Comparison of ENCODE assay signal across 8 cellular contexts in the genomic region with DNA sequence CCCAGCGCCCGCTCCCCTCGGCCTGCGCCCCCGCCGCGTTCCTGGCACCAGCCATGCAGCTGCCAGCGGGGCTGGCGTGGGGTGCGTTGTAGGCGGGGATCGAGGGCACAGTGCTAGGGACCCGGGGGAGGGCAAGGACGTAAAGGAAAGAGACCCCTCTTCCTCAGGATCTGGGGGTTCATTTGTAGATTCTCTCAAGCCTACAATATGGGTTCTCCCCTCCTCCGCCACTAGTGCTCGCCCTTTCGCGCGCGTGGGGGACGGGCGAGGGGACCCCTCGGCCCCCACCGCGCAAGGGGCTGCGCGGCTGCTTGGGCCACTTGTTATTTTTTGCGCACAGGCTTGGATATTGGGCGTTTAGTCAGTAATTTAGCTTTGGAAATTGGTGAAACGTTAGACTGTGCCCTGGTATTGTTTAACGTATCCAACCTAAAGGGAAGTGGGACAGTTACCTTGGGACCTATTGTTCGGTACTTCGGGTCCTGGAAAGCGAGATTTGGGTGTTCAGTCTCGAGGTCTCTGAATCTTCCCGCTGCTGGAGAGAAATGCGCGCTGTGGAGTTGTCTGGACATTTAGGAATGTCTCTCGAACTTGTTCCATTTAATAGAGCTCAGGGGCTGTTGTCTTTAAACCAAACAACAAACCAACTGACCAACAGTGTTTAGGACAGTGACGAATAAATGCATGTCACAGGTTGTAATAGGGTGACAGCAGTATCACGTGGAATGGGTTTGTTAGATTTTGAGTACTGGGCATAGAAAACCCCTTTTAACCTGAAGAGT. TPM values are rescaled to one million over a fixed set of nuclear protein-coding genes. Genes with fewer than 3 reads are reported as not detected.
A peak's percentile ranks its signal among the peaks of the same experiment; 100 is the strongest.
DNase-seq lines count a peak whose midpoint lies in the region; ATAC-seq and TF ChIP-seq lines count a peak whose summit lies in the region.

No MANE protein-coding gene starts in this region.

- H3K9me3 Mint-ChIP-seq in endodermal cell: no peaks in the 10 kb centered on the region

- peak overlapping the region; percentile 55 for H3K9ac ChIP-seq in endodermal cell (ENCODE audit: extremely low read depth, low read length, poor library complexity, severe bottlenecking)

- peaks cover 22% of the 10 kb centered on the region for H3K27me3 Mint-ChIP-seq in endodermal cell (ENCODE audit: insufficient read depth)

- H3K27me3 ChIP-seq in BJ (ENCODE audit: control insufficient read depth, insufficient read depth, low read length) (no peaks in the 10 kb centered on the region), endodermal cell (ENCODE audit: control insufficient read depth, insufficient read depth, low read length, poor library complexity, severe bottlenecking) (peaks cover 16% of the 10 kb centered on the region), muscle layer of duodenum (ENCODE audit: low read depth, low read length) (no peaks in the 10 kb centered on the region)

- H3K36me3 ChIP-seq in BJ (ENCODE audit: control insufficient read depth, insufficient read depth, low read length): no peaks in the 10 kb centered on the region
- H3K36me3 ChIP-seq in OCI-LY7 (ENCODE audit: insufficient read depth, low read length): no peaks in the 10 kb centered on the region
- H3K36me3 ChIP-seq in endodermal cell (ENCODE audit: control insufficient read depth, insufficient read depth, low read length): no peaks in the 10 kb centered on the region
- H3K36me3 ChIP-seq in muscle layer of duodenum (ENCODE audit: control insufficient read depth in 1 of 2, insufficient read depth in 2 of 2, low read length in 2 of 2): no peaks in the 10 kb centered on the region

- H4K20me1 ChIP-seq in OCI-LY7 (ENCODE audit: insufficient read depth, low read length): no peaks in the 10 kb centered on the region

- ATAC-seq in GM18517 (IDR thresholded peaks at IDR 0.05; ENCODE audit: unreplicated experiment): peak; percentile 27
- ATAC-seq in HG02970 (IDR thresholded peaks at IDR 0.05; ENCODE audit: low FRiP score, unreplicated experiment): peak; percentile 30

- H3K4me1 Mint-ChIP-seq in endodermal cell: peaks cover 24% of the 10 kb centered on the region

- intact Hi-C loops in OCI-LY7 (cut with micrococcal nuclease; ENCODE audit: unreplicated experiment): loop anchor here (5.0 to 10.0 kb wide), 3 partner anchors 110 to 435 kb away; no protein-coding TSS in a partner anchor

- no peaks in the 10 kb centered on the region for H3K9me2 ChIP-seq in OCI-LY7 (ENCODE audit: insufficient read depth, low read length)

- no peaks in the 10 kb centered on the region for H3K9me3 ChIP-seq in OCI-LY7 (ENCODE audit: low read length)
- H3K9me3 ChIP-seq in endodermal cell (ENCODE audit: control insufficient read depth, low read length): no peaks in the 10 kb centered on the region
- H3K9me3 ChIP-seq in muscle layer of duodenum (ENCODE audit: control insufficient read depth in 1 of 2, low read length in 2 of 2): no peaks in the 10 kb centered on the region

- H3K4me3 Mint-ChIP-seq in endodermal cell: peak overlapping the region; percentile 78

- no peaks in the 10 kb centered on the region for H3K79me2 ChIP-seq in OCI-LY7 (ENCODE audit: insufficient read depth, low read depth, low read length)

- WGBS in endodermal cell (ENCODE audit: insufficient coverage in 1 of 2, insufficient read length in 1 of 2), 2 experiments: 1 to 9% methylated on average over 6 to 41 of the region's 41 CpGs

- POLR2A ChIA-PET in BJ (lab: Charles Lee) (no interaction called here), OCI-LY7 (lab: Charles Lee) (interaction anchor here (0.7 to 1.2 kb wide), 3 partner anchors 11 to 20 kb away, joined by 3 to 4 read pairs (median 3); no protein-coding TSS in a partner anchor)

- H3K27ac Mint-ChIP-seq in endodermal cell: peak overlapping the region; percentile 64

- peak overlapping the region; percentile 82 for H3K4me2 ChIP-seq in OCI-LY7 (ENCODE audit: low read length)

- CTCF ChIA-PET in BJ (lab: Yijun Ruan, JAX) (interaction anchor here (0.6 to 3.8 kb wide), 16 partner anchors 9 to 445 kb away, joined by 3 to 23 read pairs (median 4); no protein-coding TSS in a partner anchor), OCI-LY7 (lab: Charles Lee; ENCODE audit: unreplicated experiment) (no interaction called here)

- no peaks in the 10 kb centered on the region for H3K36me3 Mint-ChIP-seq in endodermal cell (ENCODE audit: low read depth)

- no peak overlapping the region for H3K27ac ChIP-seq in OCI-LY7 (ENCODE audit: low read depth, low read length, poor library complexity, severe bottlenecking)
- H3K27ac ChIP-seq in endodermal cell (ENCODE audit: low read depth, low read length): peak overlapping the region; percentile 87
- H3K27ac ChIP-seq in muscle layer of duodenum (ENCODE audit: low read length): peak overlapping the region; percentile 61

- H3K4me3 ChIP-seq in BJ (ENCODE audit: low read depth, low read length) (peak overlapping the region; percentile 87), OCI-LY7 (ENCODE audit: low read depth, low read length, poor library complexity, severe bottlenecking) (peak overlapping the region; percentile 71), endodermal cell (ENCODE audit: low read length) (peak overlapping the region; percentile 84), muscle layer of duodenum (ENCODE audit: low read depth in 1 of 2, low read length in 2 of 2) (peak overlapping the region; percentile 74 to 92)

- BruUV-seq in OCI-LY7 (replicated peaks; lab: Mats Ljungman, UMichigan): no TSS peak

- TF ChIP-seq CTCF in BJ (IDR thresholded peaks at IDR 0.05; ENCODE audit: insufficient read depth, low read depth, low read length) (peak; percentile 5; the same call in 1 of the 2 replicates), OCI-LY7 (conservative IDR thresholded peaks at IDR 0.05; ENCODE audit: low read length) (no peak), endodermal cell (conservative IDR thresholded peaks at IDR 0.05) (no peak)

- no peak for DNase-seq in BJ (ENCODE audit: low read depth)
- no peak for DNase-seq in OCI-LY7 (ENCODE audit: low spot score)
- DNase-seq in endodermal cell: peak; percentile 50
- no peak for DNase-seq in NCI-H1105 treated with DMSO at 0.1 percent for 48 hours (lab: John Stamatoyannopoulos, UW)
- no peak for DNase-seq in ecto neural progenitor cell (ENCODE audit: low spot score)

- peaks cover 3% of the 10 kb centered on the region for H3K4me1 ChIP-seq in OCI-LY7 (ENCODE audit: insufficient read depth, low read length, poor library complexity, severe bottlenecking)
- peaks cover 2% of the 10 kb centered on the region for H3K4me1 ChIP-seq in endodermal cell (ENCODE audit: control insufficient read depth, insufficient read depth, low read length)
- peaks cover 0 to 5% of the 10 kb centered on the region in 2 donors for H3K4me1 ChIP-seq in muscle layer of duodenum (ENCODE audit: control insufficient read depth in 1 of 2, insufficient read depth in 2 of 2, low read length in 2 of 2)

- peak overlapping the region; percentile 79; the same call in 1 of the 2 replicates for H2AFZ ChIP-seq in OCI-LY7 (ENCODE audit: low read length)

RNA-seq across cellular contexts. Expression of a gene that starts 0.8 kb away (rescaled TPM):
- polyA plus RNA-seq in BJ (2011; rRNA removed): 6.7 and 11.8 TPM in 2 replicates
- polyA minus RNA-seq in BJ (2011; rRNA and poly(A)+ RNA removed): 11.3 and 15.5 TPM in 2 replicates
- total RNA-seq in OCI-LY7 (2014; rRNA removed; shearing (Covaris generic)): 90.7 and 112 TPM in 2 replicates
- 107 and 111 TPM in 2 replicates for total RNA-seq in OCI-LY7 (2022)
- total RNA-seq in endodermal cell: 10 to 100 TPM in 1 of 2 donors, 1 to 10 TPM in 1; 8.7 to 13.4 TPM
- 27.6 TPM for polyA plus RNA-seq in endodermal cell (2013, experiment 1 of 2)
- 31.1 TPM for polyA plus RNA-seq in endodermal cell (2013, experiment 2 of 2)

Comparison
In these comparisons a context has a peak if more than half of its experiments do, and no peak if none do; other contexts are left out.
1. RNA of a gene that starts 0.8 kb away (total RNA-seq): 90.7 to 112 TPM in OCI-LY7; 8.7 to 13.4 TPM in endodermal cell; every median in the first group is over 4 times any median in the second.
2. Peak in every context shown above with its lines, with median percentiles within 50 percentile points of each other: H3K4me3 ChIP-seq.